ENCODE assay signal across 20 cellular contexts in genomic region chr9:82154573-82154972, GRCh38.
DNase-seq lines count a peak whose midpoint lies in the region; ATAC-seq and TF ChIP-seq lines count a peak whose summit lies in the region.
"Had no signal": no experiment of that assay in that cellular context is flagged by ENCODE, and none has a peak within 500 bp of the region (broad histone marks: within the 10 kb centered on the region; RNA-seq: fewer than 3 reads in every experiment).

No MANE protein-coding gene starts in this region.

- no peak overlapping the region for H3K27ac ChIP-seq in KMS-11

- H3K27me3 ChIP-seq in KMS-11 (ENCODE audit: insufficient read depth, low read depth): no peaks in the 10 kb centered on the region
- H3K27me3 ChIP-seq: BE2C had no signal

- in situ Hi-C loops in ACHN (cut with HindIII; ENCODE audit: low pct_ligation_motif_present, low pct_unique_long_range_greater_than_20kb, low sequenced_read_pairs): no loop called here

- H2AFZ ChIP-seq in KMS-11 (ENCODE audit: low read depth): no peak overlapping the region

- H3K4me1 Mint-ChIP-seq in stimulated activated effector memory CD8-positive, alpha-beta T cell treated with anti-CD3 and anti-CD28 coated beads, Interleukin-12 subunit alpha, Interleukin-12 subunit beta, amount 100 ng/mL, for 72 hours: peaks cover 5% of the 10 kb centered on the region
- H3K4me1 Mint-ChIP-seq: CD4-positive, CD25-positive, alpha-beta regulatory T cell; CD8-positive, alpha-beta memory T cell had no signal

- no peak for DNase-seq in stimulated activated effector memory CD8-positive, alpha-beta T cell treated with anti-CD3 and anti-CD28 coated beads, Interleukin-12 subunit alpha, Interleukin-12 subunit beta, amount 100 ng/mL, for 72 hours (ENCODE audit: low spot score in 2 of 2)
- DNase-seq in ACHN: no peak
- DNase-seq: BE2C; C1 segment of cervical spinal cord; CD4-positive, CD25-positive, alpha-beta regulatory T cell; CD8-positive, alpha-beta memory T cell; COR-L47; DMS 273 treated with DMSO at 0.1 percent for 48 hours; DMS53; DND-41; EL; KBM-7 had no signal

- no peaks in the 10 kb centered on the region for H3K36me3 Mint-ChIP-seq in stimulated activated effector memory CD8-positive, alpha-beta T cell treated with anti-CD3 and anti-CD28 coated beads, Interleukin-12 subunit alpha, Interleukin-12 subunit beta, amount 100 ng/mL, for 72 hours
- H3K36me3 Mint-ChIP-seq: CD4-positive, CD25-positive, alpha-beta regulatory T cell; CD8-positive, alpha-beta memory T cell; IgD-negative memory B cell had no signal

- H3K9me3 Mint-ChIP-seq in stimulated activated effector memory CD8-positive, alpha-beta T cell treated with anti-CD3 and anti-CD28 coated beads, Interleukin-12 subunit alpha, Interleukin-12 subunit beta, amount 100 ng/mL, for 72 hours: peaks cover 10% of the 10 kb centered on the region
- H3K9me3 Mint-ChIP-seq: IgD-negative memory B cell had no signal

- TF ChIP-seq CTCF in KMS-11 (conservative IDR thresholded peaks at IDR 0.05; ENCODE audit: low read depth, low read length): no peak

- no peak overlapping the region for H3K9ac ChIP-seq in KMS-11

- no peaks in the 10 kb centered on the region; the same call in 1 of the 2 replicates for H3K79me2 ChIP-seq in KMS-11 (ENCODE audit: insufficient read depth, low read depth)

- H3K4me1 ChIP-seq in KMS-11 (ENCODE audit: low read depth, poor library complexity, severe bottlenecking): peaks cover 75% of the 10 kb centered on the region
- H3K4me1 ChIP-seq: HAP-1 had no signal

- no peaks in the 10 kb centered on the region for H4K20me1 ChIP-seq in KMS-11 (ENCODE audit: insufficient read depth)

- no peaks in the 10 kb centered on the region for H3K36me3 ChIP-seq in KMS-11 (ENCODE audit: insufficient read depth)
- H3K36me3 ChIP-seq: BE2C, HAP-1 had no signal

- peak overlapping the region; percentile 53 for H3K4me2 ChIP-seq in KMS-11

- H3K4me3 ChIP-seq in KMS-11 (IDR thresholded peaks at IDR 0.05; ENCODE audit: insufficient read depth, low read depth, low read length): no peak overlapping the region
- H3K4me3 ChIP-seq: GM12878, HAP-1 had no signal

- H3K27ac Mint-ChIP-seq in stimulated activated effector memory CD8-positive, alpha-beta T cell treated with anti-CD3 and anti-CD28 coated beads, Interleukin-12 subunit alpha, Interleukin-12 subunit beta, amount 100 ng/mL, for 72 hours: no peak overlapping the region
- H3K27ac Mint-ChIP-seq: CD4-positive, CD25-positive, alpha-beta regulatory T cell; IgD-negative memory B cell had no signal

- no peak overlapping the region for H3K4me3 Mint-ChIP-seq in stimulated activated effector memory CD8-positive, alpha-beta T cell treated with anti-CD3 and anti-CD28 coated beads, Interleukin-12 subunit alpha, Interleukin-12 subunit beta, amount 100 ng/mL, for 72 hours
- H3K4me3 Mint-ChIP-seq: CD4-positive, CD25-positive, alpha-beta regulatory T cell; IgD-negative memory B cell had no signal

- ATAC-seq in GM18868 (IDR thresholded peaks at IDR 0.05; ENCODE audit: unreplicated experiment): peak; percentile 37
- peak; percentile 55 for ATAC-seq in stimulated activated effector memory CD8-positive, alpha-beta T cell treated with anti-CD3 and anti-CD28 coated beads, Interleukin-12 subunit alpha, Interleukin-12 subunit beta, amount 100 ng/mL, for 72 hours
- ATAC-seq in HG02571 (IDR thresholded peaks at IDR 0.05; ENCODE audit: unreplicated experiment): no peak
- no peak for ATAC-seq in HG02884 (IDR thresholded peaks at IDR 0.05; ENCODE audit: unreplicated experiment)
- ATAC-seq: GM12878, HepG2 had no signal

Comparison
In these comparisons a context has a peak if more than half of its experiments do, and no peak if none do; other contexts are left out.
1. ATAC-seq: peak in GM18868 (single experiment) and stimulated activated effector memory CD8-positive, alpha-beta T cell treated with anti-CD3 and anti-CD28 coated beads, Interleukin-12 subunit alpha, Interleukin-12 subunit beta, amount 100 ng/mL, for 72 hours (single experiment); none in HG02571 (single experiment) and HG02884 (single experiment).